26 cellular contexts compared by ENCODE assay signal in the genomic region with DNA sequence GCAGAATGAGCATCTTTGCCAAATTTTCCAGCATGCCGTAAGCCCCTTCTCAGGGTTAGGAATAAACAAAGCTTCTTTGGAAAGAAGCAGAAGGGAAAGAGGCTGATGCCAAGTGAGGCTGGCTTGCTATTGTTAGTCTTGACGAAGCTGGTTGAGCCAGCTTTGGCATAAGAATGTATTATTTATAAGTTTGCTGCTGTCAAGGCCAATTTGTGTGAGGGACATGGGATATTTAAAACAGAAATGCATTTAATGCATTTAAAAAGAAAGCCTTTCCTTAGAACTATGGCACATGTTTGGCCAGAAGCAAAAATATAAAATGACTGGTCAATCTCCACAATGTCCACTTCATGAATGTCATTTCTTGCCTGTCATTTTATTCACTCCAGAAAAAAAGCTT. TPM values are rescaled to one million over a fixed set of nuclear protein-coding genes. Genes with fewer than 3 reads are reported as not detected.
A peak's percentile ranks its signal among the peaks of the same experiment; 100 is the strongest.
DNase-seq lines count a peak whose midpoint lies in the region; ATAC-seq and TF ChIP-seq lines count a peak whose summit lies in the region.
"Had no signal": no experiment of that assay in that cellular context is flagged by ENCODE, and none has a peak within 500 bp of the region (broad histone marks: within the 10 kb centered on the region; RNA-seq: fewer than 3 reads in every experiment).

No MANE protein-coding gene starts in this region.

- intact Hi-C loops in ascending aorta (cut with DNase I) = loop anchor here (5.0 to 10.0 kb wide), 2 partner anchors 33 to 405 kb away; partner anchors contain the start of gene SESTD1
- intact Hi-C loops in head of caudate nucleus (cut with DNase I) = no loop called here
- intact Hi-C loops in naive thymus-derived CD4-positive, alpha-beta T cell (cut with micrococcal nuclease) = no loop called here

- no peak for TF ChIP-seq CTCF in ascending aorta (IDR thresholded peaks at IDR 0.05)
- TF ChIP-seq CTCF in thoracic aorta (IDR thresholded peaks at IDR 0.05) = no peak

- H3K9me3 ChIP-seq in ascending aorta = no peaks in the 10 kb centered on the region
- H3K9me3 ChIP-seq in thoracic aorta = no peaks in the 10 kb centered on the region
- H3K9me3 ChIP-seq in naive thymus-derived CD4-positive, alpha-beta T cell (ENCODE audit: control insufficient read depth in 2 of 3, low read length in 3 of 3) = no peaks in the 10 kb centered on the region
- H3K9me3 ChIP-seq: sigmoid colon, testis, uterus had no signal

- POLR2A ChIA-PET in naive thymus-derived CD4-positive, alpha-beta T cell (lab: Charles Lee) = no interaction called here

- peaks cover 0 to 2% (median 0%) of the 10 kb centered on the region in 5 donors for H3K27me3 Mint-ChIP-seq in naive thymus-derived CD4-positive, alpha-beta T cell
- H3K27me3 Mint-ChIP-seq in activated T-cell treated with anti-CD3 and anti-CD28 coated beads, Interleukin-2, amount 50 U/mL, for 24 hours = no peaks in the 10 kb centered on the region
- H3K27me3 Mint-ChIP-seq: activated CD8-positive, alpha-beta T cell treated with anti-CD3 and anti-CD28 coated beads for 36 hours had no signal

- H3K27me3 ChIP-seq in ascending aorta = no peaks in the 10 kb centered on the region
- no peaks in the 10 kb centered on the region for H3K27me3 ChIP-seq in thoracic aorta (replicated peaks; ENCODE audit: insufficient read depth)
- no peaks in the 10 kb centered on the region for H3K27me3 ChIP-seq in naive thymus-derived CD4-positive, alpha-beta T cell (ENCODE audit: control insufficient read depth in 2 of 2, insufficient read depth in 2 of 2, low read length in 2 of 2)
- H3K27me3 ChIP-seq: neural progenitor cell, sigmoid colon, testis, uterus had no signal

- no peak overlapping the region for H3K4me3 Mint-ChIP-seq in naive thymus-derived CD4-positive, alpha-beta T cell
- H3K4me3 Mint-ChIP-seq in activated T-cell treated with anti-CD3 and anti-CD28 coated beads, Interleukin-2, amount 50 U/mL, for 24 hours = no peak overlapping the region
- H3K4me3 Mint-ChIP-seq: activated CD8-positive, alpha-beta T cell treated with anti-CD3 and anti-CD28 coated beads for 36 hours; GM23338; HFFc6; neural progenitor cell; T-helper 2 cell treated with Interferon-gamma antibody and Interleukin-4, amounts not matched to agents 5 μg/mL and 100 μg/mL, for 36 hours had no signal

- peaks cover 0 to 60% (median 37%) of the 10 kb centered on the region in 5 donors for H3K36me3 Mint-ChIP-seq in naive thymus-derived CD4-positive, alpha-beta T cell
- peaks cover 9% of the 10 kb centered on the region for H3K36me3 Mint-ChIP-seq in activated T-cell treated with anti-CD3 and anti-CD28 coated beads, Interleukin-2, amount 50 U/mL, for 24 hours (ENCODE audit: low read depth)
- H3K36me3 Mint-ChIP-seq: activated naive CD4-positive, alpha-beta T cell treated with anti-CD3 and anti-CD28 coated beads, Interleukin-2, amount 50 U/mL, for 72 hours; neural progenitor cell had no signal

- peaks cover 0 to 2% (median 0%) of the 10 kb centered on the region in 7 donors for H3K4me1 Mint-ChIP-seq in naive thymus-derived CD4-positive, alpha-beta T cell
- H3K4me1 Mint-ChIP-seq in activated T-cell treated with anti-CD3 and anti-CD28 coated beads, Interleukin-2, amount 50 U/mL, for 24 hours (ENCODE audit: low read depth) = no peaks in the 10 kb centered on the region

- H3K4me3 ChIP-seq in ascending aorta (no peak overlapping the region), thoracic aorta (no peak overlapping the region)
- H3K4me3 ChIP-seq in naive thymus-derived CD4-positive, alpha-beta T cell (ENCODE audit: low read length) = no peak overlapping the region
- H3K4me3 ChIP-seq: GM23338, lung, neural progenitor cell, sigmoid colon, testis, uterus had no signal

- DNase-seq in ascending aorta (ENCODE audit: low spot score in 2 of 2) (no peak), head of caudate nucleus (peak in 26 of 42 donors; percentile 12 to 66 (median 46)), medulla oblongata (ENCODE audit: extremely low spot score) (peak; percentile 75), thoracic aorta (ENCODE audit: low spot score) (no peak)
- DNase-seq in naive thymus-derived CD4-positive, alpha-beta T cell = no peak
- no peak for DNase-seq in activated T-cell treated with anti-CD3 and anti-CD28 coated beads, Interleukin-2, amount 50 U/mL, for 24 hours
- DNase-seq: activated CD8-positive, alpha-beta T cell treated with anti-CD3 and anti-CD28 coated beads for 36 hours; central memory CD4-positive, alpha-beta T cell; DMS79 treated with DMSO at 0.1 percent for 48 hours; NCI-H187; NCI-H526 treated with DMSO at 0.1 percent for 48 hours; sigmoid colon; stimulated activated CD4-positive, alpha-beta T cell treated with anti-CD3 and anti-CD28 coated beads, Interleukin-15, amount 100 ng/mL, for 24 hours; stimulated activated naive CD4-positive, alpha-beta T cell treated with Interleukin-2 at 50 U/mL for 16 hours; testis had no signal

- CTCF ChIA-PET in naive thymus-derived CD4-positive, alpha-beta T cell (lab: Charles Lee) = interaction anchor here (1.0 to 1.6 kb wide), 3 partner anchors 34 to 270 kb away, joined by 3 to 5 read pairs (median 3); no protein-coding TSS in a partner anchor

- peak overlapping the region; percentile 85 to 87 for H3K27ac ChIP-seq in ascending aorta
- H3K27ac ChIP-seq in thoracic aorta = peak overlapping the region; percentile 64 to 86
- H3K27ac ChIP-seq in naive thymus-derived CD4-positive, alpha-beta T cell (ENCODE audit: low read depth, low read length) = no peak overlapping the region
- H3K27ac ChIP-seq: neural progenitor cell, parathyroid adenoma, sigmoid colon, testis, uterus had no signal

- ATAC-seq in thoracic aorta (ENCODE audit: insufficient number of reproducible peaks, low FRiP score, low read depth) = no peak
- no peak for ATAC-seq in HG02981 (IDR thresholded peaks at IDR 0.05; ENCODE audit: unreplicated experiment)
- ATAC-seq in naive thymus-derived CD4-positive, alpha-beta T cell = no peak
- ATAC-seq in GM18511 (IDR thresholded peaks at IDR 0.05; ENCODE audit: unreplicated experiment) = no peak
- ATAC-seq: activated CD8-positive, alpha-beta T cell treated with anti-CD3 and anti-CD28 coated beads for 36 hours; activated naive CD4-positive, alpha-beta T cell treated with anti-CD3 and anti-CD28 coated beads, Interleukin-2, amount 50 U/mL, for 72 hours; GM23338 had no signal

- no peak overlapping the region for H3K27ac Mint-ChIP-seq in naive thymus-derived CD4-positive, alpha-beta T cell
- H3K27ac Mint-ChIP-seq in activated T-cell treated with anti-CD3 and anti-CD28 coated beads, Interleukin-2, amount 50 U/mL, for 24 hours = no peak overlapping the region
- H3K27ac Mint-ChIP-seq: activated CD8-positive, alpha-beta T cell treated with anti-CD3 and anti-CD28 coated beads for 36 hours; activated naive CD4-positive, alpha-beta T cell treated with anti-CD3 and anti-CD28 coated beads, Interleukin-2, amount 50 U/mL, for 72 hours; activated T-helper 2 cell treated with anti-CD3 and anti-CD28 coated beads, Interferon-gamma antibody, Interleukin-2, Interleukin-4, amounts not matched to agents 10 μg/mL and 5 μg/mL and 100 μg/mL, durations not matched to agents 14 hours and 24 hours and 36 hours; GM23338; HFFc6; neural progenitor cell; T-helper 2 cell treated with Interferon-gamma antibody and Interleukin-4, amounts not matched to agents 5 μg/mL and 100 μg/mL, for 36 hours had no signal

- H3K36me3 ChIP-seq in ascending aorta (no peaks in the 10 kb centered on the region), thoracic aorta (no peaks in the 10 kb centered on the region)
- H3K36me3 ChIP-seq in naive thymus-derived CD4-positive, alpha-beta T cell (ENCODE audit: control insufficient read depth in 2 of 3, insufficient read depth in 3 of 3, low read length in 3 of 3) = peaks cover 0 to 15% (median 0%) of the 10 kb centered on the region in 3 experiments
- H3K36me3 ChIP-seq: neural progenitor cell, sigmoid colon, uterus had no signal

- H3K9me3 Mint-ChIP-seq in naive thymus-derived CD4-positive, alpha-beta T cell = no peaks in the 10 kb centered on the region
- H3K9me3 Mint-ChIP-seq in activated T-cell treated with anti-CD3 and anti-CD28 coated beads, Interleukin-2, amount 50 U/mL, for 24 hours = no peaks in the 10 kb centered on the region
- H3K9me3 Mint-ChIP-seq: activated CD8-positive, alpha-beta T cell treated with anti-CD3 and anti-CD28 coated beads for 36 hours; activated naive CD4-positive, alpha-beta T cell treated with anti-CD3 and anti-CD28 coated beads, Interleukin-2, amount 50 U/mL, for 72 hours; activated T-helper 2 cell treated with anti-CD3 and anti-CD28 coated beads, Interferon-gamma antibody, Interleukin-2, Interleukin-4, amounts not matched to agents 10 μg/mL and 5 μg/mL and 100 μg/mL, durations not matched to agents 14 hours and 24 hours and 36 hours; HFFc6; neural progenitor cell; T-helper 2 cell treated with Interferon-gamma antibody and Interleukin-4, amounts not matched to agents 5 μg/mL and 100 μg/mL, for 36 hours had no signal

- H3K4me1 ChIP-seq in ascending aorta (peaks cover 5 to 28% of the 10 kb centered on the region in 2 donors), thoracic aorta (ENCODE audit: control insufficient read depth in 1 of 2, low read depth in 2 of 2) (peaks cover 30 to 62% of the 10 kb centered on the region in 2 donors)
- no peaks in the 10 kb centered on the region for H3K4me1 ChIP-seq in naive thymus-derived CD4-positive, alpha-beta T cell (ENCODE audit: control insufficient read depth in 2 of 2, insufficient read depth in 2 of 2, low read length in 2 of 2)
- H3K4me1 ChIP-seq: parathyroid adenoma, testis had no signal

RNA-seq across cellular contexts. Expression of gene TTN, which starts 52.5 kb away (rescaled TPM):
- total RNA-seq in ascending aorta (7.6 TPM), thoracic aorta (10 to 100 TPM in 1 of 2 donors, 1 to 10 TPM in 1; 7.0 to 16.4 TPM)
- total RNA-seq in naive thymus-derived CD4-positive, alpha-beta T cell = 10 to 100 TPM; 12.9 to 45.5 (median 39.9) TPM
- 1 to 10 TPM; 3.1 to 4.9 TPM for polyA plus RNA-seq in naive thymus-derived CD4-positive, alpha-beta T cell

Comparison
In these comparisons a context has a peak if more than half of its experiments do, and no peak if none do; other contexts are left out.
1. DNase-seq: peak in head of caudate nucleus (26 of 42) and medulla oblongata (single experiment); none in ascending aorta (0 of 2), thoracic aorta (single experiment), naive thymus-derived CD4-positive, alpha-beta T cell (0 of 9) and activated T-cell treated with anti-CD3 and anti-CD28 coated beads, Interleukin-2, amount 50 U/mL, for 24 hours (single experiment).